Comparison of ENCODE assay signal across 8 cellular contexts in the genomic region with DNA sequence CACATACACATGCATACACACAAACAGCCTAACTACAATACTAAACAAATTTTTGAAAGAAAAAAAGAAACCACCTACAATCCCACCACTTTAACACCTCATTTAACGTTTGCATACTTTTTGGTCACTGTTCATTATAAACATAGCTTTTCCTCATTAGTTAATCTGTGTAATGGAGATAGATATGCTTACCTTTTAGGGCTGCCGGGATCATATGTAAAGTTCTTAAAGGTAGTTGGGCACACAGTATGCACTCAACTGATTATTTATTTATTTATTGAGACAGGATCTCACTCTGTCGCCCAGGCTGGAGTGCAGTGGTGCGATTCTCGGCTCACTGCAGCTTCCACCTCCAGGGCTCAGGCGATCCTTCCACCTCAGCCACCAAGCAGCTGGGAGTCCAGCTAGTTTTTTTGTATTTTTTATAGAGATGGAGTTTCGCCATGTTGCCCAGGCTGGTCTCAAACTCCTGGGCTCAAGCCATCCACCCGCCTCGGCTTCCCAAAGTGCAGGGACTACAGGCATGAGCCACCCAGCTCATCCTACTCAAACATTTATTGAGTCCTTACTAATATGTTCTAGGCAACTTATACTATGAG. TPM values are rescaled to one million over a fixed set of nuclear protein-coding genes. Genes with fewer than 3 reads are reported as not detected.
DNase-seq lines count a peak whose midpoint lies in the region; ATAC-seq, FAIRE-seq and TF ChIP-seq lines count a peak whose summit lies in the region.

No MANE protein-coding gene starts in this region.

- peaks cover 40% of the 10 kb centered on the region for H3K79me2 ChIP-seq in K562 (ENCODE audit: control insufficient read depth, insufficient read depth, low read length)

- no peak for TF ChIP-seq RAD21 in K562 (CRISPR knock-in tag; conservative IDR thresholded peaks at IDR 0.05 in 1 of 2, IDR thresholded peaks at IDR 0.05 in 1 of 2)

- TF ChIP-seq POLR2A in K562 (conservative IDR thresholded peaks at IDR 0.05) (no peak), lower leg skin (IDR thresholded peaks at IDR 0.05) (no peak)

- peaks cover 55% of the 10 kb centered on the region for H3K4me1 Mint-ChIP-seq in activated T-cell treated with anti-CD3 and anti-CD28 coated beads, Interleukin-2, amount 50 U/mL, for 72 hours (ENCODE audit: low read depth)

- H3K9me3 ChIP-seq in K562 (replicated peaks; ENCODE audit: control insufficient read depth, insufficient read depth, low read depth, low read length) (no peaks in the 10 kb centered on the region), tibial artery (no peaks in the 10 kb centered on the region)

- no peak for TF ChIP-seq EP300 in K562 (IDR thresholded peaks at IDR 0.05; ENCODE audit: low read length)

- peak overlapping the region; percentile 54 to 90; a peak in 3 of 4 replicates for H3K9ac ChIP-seq in K562 (ENCODE audit: insufficient read depth in 1 of 2, low read depth in 2 of 2, low read length in 2 of 2)

- H3K36me3 Mint-ChIP-seq in activated T-cell treated with anti-CD3 and anti-CD28 coated beads, Interleukin-2, amount 50 U/mL, for 72 hours (ENCODE audit: insufficient read depth in 2 of 2), result peaks cover 6 to 14% of the 10 kb centered on the region in 2 donors

- no peak for FAIRE-seq in K562 (lab: Jason Lieb, UNC)

- TF ChIP-seq CTCF in K562 (IDR thresholded peaks at IDR 0.05 in 2 of 3, conservative IDR thresholded peaks at IDR 0.05 in 1 of 3; ENCODE audit: insufficient read depth in 2 of 3, low read depth in 1 of 3, low read length in 3 of 3) (no peak), lower leg skin (IDR thresholded peaks at IDR 0.05) (no peak), tibial artery (IDR thresholded peaks at IDR 0.05) (no peak)

- no peaks in the 10 kb centered on the region for H4K20me1 ChIP-seq in K562 (replicated peaks; ENCODE audit: control insufficient read depth, insufficient read depth, low read length)

- in situ Hi-C loops in K562 (cut with MboI), result no loop called here

- H3K27ac Mint-ChIP-seq in activated T-cell treated with anti-CD3 and anti-CD28 coated beads, Interleukin-2, amount 50 U/mL, for 72 hours, result peak overlapping the region; percentile 61

- CTCF ChIA-PET in K562 (lab: Yijun Ruan, JAX; ENCODE audit: low intra/inter-chr PET ratio), result interaction anchor here (0.7 kb wide), 2 partner anchors 22 to 332 kb away, joined by 3 to 5 read pairs; no protein-coding TSS in a partner anchor

- peak overlapping the region; percentile 98 for H3K4me2 ChIP-seq in K562 (ENCODE audit: insufficient read depth, low read length)

- peak overlapping the region; percentile 85 to 88 for H3K4me3 Mint-ChIP-seq in activated T-cell treated with anti-CD3 and anti-CD28 coated beads, Interleukin-2, amount 50 U/mL, for 72 hours

- H3K4me3 ChIP-seq in K562, result peak overlapping the region; percentile 79
- peak overlapping the region; percentile 17 for H3K4me3 ChIP-seq in lower leg skin (ENCODE audit: low read depth, poor library complexity, severe bottlenecking)
- peak overlapping the region; percentile 78 to 93 for H3K4me3 ChIP-seq in tibial artery

- H3K4me1 ChIP-seq in K562 (replicated peaks in 1 of 2; ENCODE audit: control insufficient read depth in 2 of 2, insufficient read depth in 2 of 2, low read length in 2 of 2) (peaks cover 15 to 16% of the 10 kb centered on the region in 2 experiments; a peak in 3 of 5 replicates), tibial artery (peaks cover 0 to 34% (median 22%) of the 10 kb centered on the region in 4 donors)

- no peaks in the 10 kb centered on the region for H3K9me3 Mint-ChIP-seq in activated T-cell treated with anti-CD3 and anti-CD28 coated beads, Interleukin-2, amount 50 U/mL, for 72 hours

- H3K27me3 ChIP-seq in K562 (ENCODE audit: control insufficient read depth in 2 of 2, insufficient read depth in 2 of 2, low read length in 2 of 2) (peaks cover 0 to 3% of the 10 kb centered on the region in 2 experiments; a peak in 2 of 5 replicates), tibial artery (no peaks in the 10 kb centered on the region)

- H3K36me3 ChIP-seq in K562 (ENCODE audit: control insufficient read depth, insufficient read depth, low read length) (peaks cover 23% of the 10 kb centered on the region), tibial artery (peaks cover 0 to 5% (median 3%) of the 10 kb centered on the region in 3 donors)

- H2AFZ ChIP-seq in K562 (ENCODE audit: low read depth, low read length), result peak overlapping the region; percentile 95

- peaks cover 12% of the 10 kb centered on the region for H3K27me3 Mint-ChIP-seq in activated T-cell treated with anti-CD3 and anti-CD28 coated beads, Interleukin-2, amount 50 U/mL, for 72 hours (ENCODE audit: low read depth)

- intact Hi-C loops in K562 (cut with micrococcal nuclease), result no loop called here
- intact Hi-C loops in lower leg skin (cut with DNase I; ENCODE audit: low total_unique reads), result no loop called here
- intact Hi-C loops in tibial artery (cut with DNase I; ENCODE audit: low total_unique reads), result no loop called here

- H3K27ac ChIP-seq in K562 (ENCODE audit: extremely low read depth, low read depth, low read length), result peak overlapping the region; percentile 87
- peak overlapping the region; percentile 90 to 99 for H3K27ac ChIP-seq in tibial artery

- no peak for ATAC-seq in activated T-cell treated with anti-CD3 and anti-CD28 coated beads, Interleukin-2, amount 50 U/mL, for 72 hours (replicated peaks in 1 of 2)
- ATAC-seq in K562 (no peak), HG03280 (IDR thresholded peaks at IDR 0.05; ENCODE audit: unreplicated experiment) (no peak), GM18868 (IDR thresholded peaks at IDR 0.05; ENCODE audit: unreplicated experiment) (no peak)

- no peak for DNase-seq in activated T-cell treated with anti-CD3 and anti-CD28 coated beads, Interleukin-2, amount 50 U/mL, for 72 hours
- DNase-seq in activated T-cell treated with anti-CD3 and anti-CD28 coated beads for 4 hours (no peak), K562 (ENCODE audit: extremely low read depth in 1 of 4, low spot score in 3 of 4) (no peak), lower leg skin (ENCODE audit: low spot score in 2 of 2) (no peak), tibial artery (no peak), dermis blood vessel endothelial cell (no peak)

- H3K9me1 ChIP-seq in K562 (ENCODE audit: control insufficient read depth, insufficient read depth, low read length), result no peaks in the 10 kb centered on the region

- 63% methylated on average over 9 of the region's 9 CpGs for WGBS in K562 (ENCODE audit: insufficient coverage, low coverage, missing lambda C conversion rate)
- 71 to 76% methylated on average over 9 of the region's 9 CpGs for whole genome bisulfite sequencing in lower leg skin, 2 donors

- POLR2A ChIA-PET in K562 (lab: Yijun Ruan, JAX), result interaction anchor here (0.7 to 1.5 kb wide), 12 partner anchors 10 to 918 kb away, joined by 3 to 5 read pairs (median 3); a partner anchor contains a TSS

- TSS peak; percentile 93 for BruUV-seq in K562 (replicated peaks; lab: Mats Ljungman, UMichigan)

TF ChIP-seq in K562, 482 proteins besides CTCF, POLR2A, EP300 and RAD21 (continues in another document):
- no peak for TF ChIP-seq MAFF (IDR thresholded peaks at IDR 0.05; ENCODE audit: low read length)
- TF ChIP-seq CBFA2T3 (IDR thresholded peaks at IDR 0.05), result no peak
- TF ChIP-seq SRSF9 (IDR thresholded peaks at IDR 0.05; ENCODE audit: borderline replicate concordance, low read depth, low read length), result no peak

RNA-seq across cellular contexts. Expression of a gene that starts 0.7 kb away (rescaled TPM):
- total RNA-seq in activated T-cell treated with anti-CD3 and anti-CD28 coated beads, Interleukin-2, amount 50 U/mL, for 72 hours, result 10 to 100 TPM; 23.8 to 30.1 TPM
- 15.5 and 25.6 TPM in 2 replicates for total RNA-seq in K562 (2011; cell fraction: chromatin; rRNA removed; ENCODE audit: low replicate concordance)
- total RNA-seq in K562 (2011; cell fraction: nucleolus; rRNA removed), result 14.5 and 15.4 TPM in 2 replicates
- total RNA-seq in K562 (2011; cell fraction: nucleoplasm; rRNA removed), result 19.9 and 25.6 TPM in 2 replicates
- 10.0 and 11.1 TPM in 2 replicates for total RNA-seq in K562 (2014; rRNA removed)
- 19.4 and 20.4 TPM in 2 replicates for total RNA-seq in K562 (2014; rRNA removed; fragmentation: Illumina TruSeq; extraction: Trizol)
- total RNA-seq in K562 (2015; rRNA removed; fragmentation: Illumina TruSeq; extraction: Trizol), result 16.4 and 18.6 TPM in 2 replicates
- total RNA-seq in K562 (2021), result 18.6 and 19.4 TPM in 2 replicates
- polyA plus RNA-seq in K562 (2011; rRNA removed), result 6.5 and 8.7 TPM in 2 replicates
- 4.9 and 5.4 TPM in 2 replicates for polyA plus RNA-seq in K562 (2011; cell fraction: cytosol; rRNA removed)
- polyA plus RNA-seq in K562 (2011; cell fraction: nucleus; rRNA removed), result 4.2 and 4.4 TPM in 2 replicates
- 8.6 and 11.1 TPM in 2 replicates for polyA plus RNA-seq in K562 (2012)
- 11.8 and 14.7 TPM in 2 replicates for polyA plus RNA-seq in K562 (2014; fragmentation: Illumina TruSeq; extraction: Trizol)
- polyA plus RNA-seq in K562 (2014; fragmentation: Nextera tagmentation; extraction: Ambion mirVana), result 10 to 100 TPM; 10.6 to 12.3 TPM
- 7.8 and 8.0 TPM in 2 replicates for polyA plus RNA-seq in K562 (2014; rRNA removed)
- polyA minus RNA-seq in K562 (2011; rRNA and poly(A)+ RNA removed), result 14.0 and 16.5 TPM in 2 replicates
- 4.9 and 9.2 TPM in 2 replicates for polyA minus RNA-seq in K562 (2011; cell fraction: cytosol; rRNA and poly(A)+ RNA removed)
- 19.5 and 31.8 TPM in 2 replicates for polyA minus RNA-seq in K562 (2011; cell fraction: nucleus; rRNA and poly(A)+ RNA removed)
- 10 to 100 TPM; 17.8 to 34.4 (median 22.2) TPM for total RNA-seq in lower leg skin
- 58.4 and 77.9 TPM in 2 replicates for total RNA-seq in dermis blood vessel endothelial cell

RNA-seq across cellular contexts. Expression of a gene that starts 17.7 kb away (rescaled TPM):
- 10 to 100 TPM; 23.3 to 25.6 TPM for total RNA-seq in activated T-cell treated with anti-CD3 and anti-CD28 coated beads, Interleukin-2, amount 50 U/mL, for 72 hours
- total RNA-seq in K562 (2011; cell fraction: chromatin; rRNA removed; ENCODE audit: low replicate concordance), result 24.3 and 26.2 TPM in 2 replicates
- total RNA-seq in K562 (2011; cell fraction: nucleolus; rRNA removed), result 10.3 and 16.3 TPM in 2 replicates
- total RNA-seq in K562 (2011; cell fraction: nucleoplasm; rRNA removed), result 15.6 and 17.2 TPM in 2 replicates
- total RNA-seq in K562 (2014; rRNA removed) (36.1 and 58.6 TPM in 2 replicates), K562 (2014; rRNA removed; fragmentation: Illumina TruSeq; extraction: Trizol) (30.1 and 31.6 TPM in 2 replicates), K562 (2015; rRNA removed; fragmentation: Illumina TruSeq; extraction: Trizol) (33.2 and 34.7 TPM in 2 replicates), K562 (2021) (33.0 and 34.8 TPM in 2 replicates), lower leg skin (10 to 100 TPM; 12.4 to 27.0 (median 20.5) TPM), dermis blood vessel endothelial cell (24.2 and 24.5 TPM in 2 replicates)
- polyA plus RNA-seq in K562 (2011; rRNA removed) (36.0 and 38.5 TPM in 2 replicates), K562 (2014; fragmentation: Illumina TruSeq; extraction: Trizol) (24.7 and 38.7 TPM in 2 replicates), K562 (2014; fragmentation: Nextera tagmentation; extraction: Ambion mirVana) (10 to 100 TPM; 17.0 to 22.5 TPM), K562 (2014; rRNA removed) (33.5 and 41.7 TPM in 2 replicates)
- polyA plus RNA-seq in K562 (2011; cell fraction: cytosol; rRNA removed), result 22.8 and 39.6 TPM in 2 replicates
- 40.2 and 52.5 TPM in 2 replicates for polyA plus RNA-seq in K562 (2011; cell fraction: nucleus; rRNA removed)
- polyA plus RNA-seq in K562 (2012), result 32.5 and 34.3 TPM in 2 replicates
- 12.1 and 14.3 TPM in 2 replicates for polyA minus RNA-seq in K562 (2011; rRNA and poly(A)+ RNA removed)
- 19.7 and 21.9 TPM in 2 replicates for polyA minus RNA-seq in K562 (2011; cell fraction: cytosol; rRNA and poly(A)+ RNA removed)
- 13.2 and 14.4 TPM in 2 replicates for polyA minus RNA-seq in K562 (2011; cell fraction: nucleus; rRNA and poly(A)+ RNA removed)

Comparison
In these comparisons a context has a peak if more than half of its experiments do, and no peak if none do; other contexts are left out.
1. H3K4me3 ChIP-seq: peak in every context shown above with its lines; median percentile 86 in tibial artery; 79 in K562; 17 in lower leg skin.